Comparison of ENCODE assay signal across 21 cellular contexts in genomic region chr22:49322861-49323622, GRCh38.
DNase-seq lines count a peak whose midpoint lies in the region; TF ChIP-seq lines count a peak whose summit lies in the region.
"Had no signal": no experiment of that assay in that cellular context is flagged by ENCODE, and none has a peak within 500 bp of the region (broad histone marks: within the 10 kb centered on the region; RNA-seq: fewer than 3 reads in every experiment).

No MANE protein-coding gene starts in this region.

- H3K27ac ChIP-seq in colonic mucosa: no peak overlapping the region
- no peak overlapping the region for H3K27ac ChIP-seq in tibial nerve
- H3K27ac ChIP-seq: body of pancreas, esophagus squamous epithelium, gastrocnemius medialis, ovary, uterus had no signal

- H3K27ac Mint-ChIP-seq in osteocyte (ENCODE audit: unreplicated experiment): no peak overlapping the region
- H3K27ac Mint-ChIP-seq: activated naive CD8-positive, alpha-beta T cell treated with anti-CD3 and anti-CD28 coated beads, Interleukin-2, amount 50 U/mL, for 24 hours; CD4-positive, alpha-beta memory T cell; memory B cell had no signal

- H3K27me3 ChIP-seq in colonic mucosa (no peaks in the 10 kb centered on the region), tibial nerve (peaks cover 0 to 23% of the 10 kb centered on the region in 2 donors)
- H3K27me3 ChIP-seq: ovary, uterus had no signal

- no peak for TF ChIP-seq EP300 in tibial nerve (IDR thresholded peaks at IDR 0.05)

- WGBS in tibial nerve, 2 donors: 65 to 73% methylated on average over 11 of the region's 11 CpGs

- no peaks in the 10 kb centered on the region for H3K9me3 ChIP-seq in colonic mucosa
- H3K9me3 ChIP-seq in tibial nerve: peaks cover 0 to 27% (median 0%) of the 10 kb centered on the region in 4 donors
- H3K9me3 ChIP-seq: gastrocnemius medialis, ovary had no signal

- TF ChIP-seq CTCF in osteocyte (IDR thresholded peaks at IDR 0.05) (no peak), colonic mucosa (IDR thresholded peaks at IDR 0.05) (no peak), tibial nerve (IDR thresholded peaks at IDR 0.05) (no peak)

- H3K4me3 ChIP-seq in colonic mucosa (no peak overlapping the region), tibial nerve (no peak overlapping the region)
- H3K4me3 ChIP-seq: body of pancreas, esophagus squamous epithelium, gastrocnemius medialis, ovary, uterus had no signal

- H3K4me1 ChIP-seq in colonic mucosa (no peaks in the 10 kb centered on the region), tibial nerve (no peaks in the 10 kb centered on the region)
- H3K4me1 ChIP-seq: body of pancreas, esophagus squamous epithelium, gastrocnemius medialis, uterus had no signal

- H3K4me3 Mint-ChIP-seq in osteocyte (ENCODE audit: unreplicated experiment): no peak overlapping the region
- H3K4me3 Mint-ChIP-seq: activated naive CD8-positive, alpha-beta T cell treated with anti-CD3 and anti-CD28 coated beads, Interleukin-2, amount 50 U/mL, for 24 hours; CD4-positive, alpha-beta memory T cell; memory B cell had no signal

- H3K27me3 Mint-ChIP-seq in osteocyte (ENCODE audit: unreplicated experiment): peaks cover 28% of the 10 kb centered on the region

- DNase-seq in AG20443 (ENCODE audit: low spot score) (peak; percentile 3), GM03348 (ENCODE audit: low spot score) (peak; percentile 3), islet precursor cell (peak; percentile 41), osteocyte (ENCODE audit: extremely low spot score, unreplicated experiment) (peak; percentile 78), colonic mucosa (no peak), tibial nerve (ENCODE audit: low spot score in 2 of 2) (no peak), kidney tubule cell (ENCODE audit: low spot score) (no peak)
- DNase-seq: activated naive CD8-positive, alpha-beta T cell treated with anti-CD3 and anti-CD28 coated beads, Interleukin-2, amount 50 U/mL, for 24 hours; body of pancreas; CD4-positive, alpha-beta memory T cell; effector memory CD4-positive, alpha-beta T cell; esophagus squamous epithelium; gastrocnemius medialis; Karpas-422; NCI-H187; ovary; right cardiac atrium; RPMI8226; stimulated activated CD4-positive, alpha-beta T cell treated with anti-CD3 and anti-CD28 coated beads, Interleukin-15, amount 100 ng/mL, for 24 hours; uterus had no signal

- no peaks in the 10 kb centered on the region for H3K36me3 Mint-ChIP-seq in osteocyte (ENCODE audit: unreplicated experiment)
- H3K36me3 Mint-ChIP-seq: CD4-positive, alpha-beta memory T cell; memory B cell had no signal

- intact Hi-C loops in colonic mucosa (cut with DNase I): no loop called here

- no peaks in the 10 kb centered on the region for H3K36me3 ChIP-seq in colonic mucosa
- no peaks in the 10 kb centered on the region for H3K36me3 ChIP-seq in tibial nerve
- H3K36me3 ChIP-seq: esophagus squamous epithelium, gastrocnemius medialis, ovary, uterus had no signal

- H3K9me3 Mint-ChIP-seq in osteocyte (ENCODE audit: unreplicated experiment): peaks cover 12% of the 10 kb centered on the region

- H3K4me1 Mint-ChIP-seq in osteocyte (ENCODE audit: unreplicated experiment): no peaks in the 10 kb centered on the region
- H3K4me1 Mint-ChIP-seq: activated naive CD8-positive, alpha-beta T cell treated with anti-CD3 and anti-CD28 coated beads, Interleukin-2, amount 50 U/mL, for 24 hours; memory B cell had no signal

- H3K9ac ChIP-seq in colonic mucosa (ENCODE audit: low read depth in 2 of 2, low read length in 2 of 2): no peak overlapping the region

- no peak for TF ChIP-seq POLR2A in tibial nerve (IDR thresholded peaks at IDR 0.05)

Comparison
In these comparisons a context has a peak if more than half of its experiments do, and no peak if none do; other contexts are left out.
1. DNase-seq: peak in AG20443 (single experiment), GM03348 (single experiment), islet precursor cell (single experiment) and osteocyte (single experiment); none in colonic mucosa (single experiment), tibial nerve (0 of 2) and kidney tubule cell (single experiment).